ENCODE assay signal across 30 cellular contexts in genomic region chr20:53662595-53662994, GRCh38.
DNase-seq lines count a peak whose midpoint lies in the region; ATAC-seq and TF ChIP-seq lines count a peak whose summit lies in the region.
"Had no signal": no experiment of that assay in that cellular context is flagged by ENCODE, and none has a peak within 500 bp of the region (broad histone marks: within the 10 kb centered on the region; RNA-seq: fewer than 3 reads in every experiment).

No MANE protein-coding gene starts in this region.

- H2AFZ ChIP-seq in OCI-LY1 (ENCODE audit: low read length) = no peak overlapping the region

- H4K20me1 ChIP-seq in OCI-LY1 (ENCODE audit: insufficient read depth, low read length) = no peaks in the 10 kb centered on the region

- H3F3A ChIP-seq in OCI-LY1 (ENCODE audit: insufficient read depth, low read length) = no peaks in the 10 kb centered on the region

- no peak for ATAC-seq in CD4-positive, alpha-beta T cell (ENCODE audit: poor library complexity)
- no peak for ATAC-seq in naive thymus-derived CD4-positive, alpha-beta T cell
- no peak for ATAC-seq in HG02938 (IDR thresholded peaks at IDR 0.05; ENCODE audit: unreplicated experiment)
- ATAC-seq: heart right ventricle, left cardiac atrium had no signal

- H3K27ac ChIP-seq in CD4-positive, alpha-beta T cell (ENCODE audit: low read depth, low read length) = no peak overlapping the region
- H3K27ac ChIP-seq in OCI-LY1 (ENCODE audit: low read depth, low read length, poor library complexity, severe bottlenecking) = peak overlapping the region; percentile 86
- no peak overlapping the region for H3K27ac ChIP-seq in naive thymus-derived CD4-positive, alpha-beta T cell (ENCODE audit: low read depth, low read length)
- H3K27ac ChIP-seq: Peyer's patch, sigmoid colon, SJCRH30, suprapubic skin had no signal

- H3K27me3 ChIP-seq in CD4-positive, alpha-beta T cell (ENCODE audit: control insufficient read depth, insufficient read depth, low read length) = no peaks in the 10 kb centered on the region
- H3K27me3 ChIP-seq in OCI-LY1 (ENCODE audit: insufficient read depth, low read length) = no peaks in the 10 kb centered on the region
- H3K27me3 ChIP-seq in naive thymus-derived CD4-positive, alpha-beta T cell (ENCODE audit: control insufficient read depth in 2 of 2, insufficient read depth in 2 of 2, low read length in 2 of 2) = no peaks in the 10 kb centered on the region
- H3K27me3 ChIP-seq: heart right ventricle, Peyer's patch, sigmoid colon, SJCRH30, suprapubic skin had no signal

- H3K27ac Mint-ChIP-seq in activated T-cell treated with anti-CD3 and anti-CD28 coated beads, Interleukin-2, amount 50 U/mL, for 24 hours = peak overlapping the region; percentile 50
- H3K27ac Mint-ChIP-seq in CD4-positive, alpha-beta T cell = peak overlapping the region; percentile 55
- peak overlapping the region in 8 of 9 donors; percentile 44 to 95 (median 88) for H3K27ac Mint-ChIP-seq in naive thymus-derived CD4-positive, alpha-beta T cell
- H3K27ac Mint-ChIP-seq: HFFc6, nephron progenitor cell had no signal

- POLR2A ChIA-PET in CD4-positive, alpha-beta T cell (lab: Charles Lee) = interaction anchor here (0.6 to 3.9 kb wide), 6 partner anchors 10 to 253 kb away, joined by 3 to 28 read pairs (median 5); no protein-coding TSS in a partner anchor
- POLR2A ChIA-PET in naive thymus-derived CD4-positive, alpha-beta T cell (lab: Charles Lee) = interaction anchor here (0.6 to 11.1 kb wide), 7 partner anchors 12 to 95 kb away, joined by 3 to 125 read pairs (median 5); no protein-coding TSS in a partner anchor

- H3K79me2 ChIP-seq in OCI-LY1 (ENCODE audit: insufficient read depth, low read length) = no peaks in the 10 kb centered on the region

- CTCF ChIA-PET in CD4-positive, alpha-beta T cell (lab: Charles Lee) = interaction anchor here (1.0 kb wide), 1 partner anchor 19 kb away, joined by 3 read pairs; no protein-coding TSS in a partner anchor
- CTCF ChIA-PET in naive thymus-derived CD4-positive, alpha-beta T cell (lab: Charles Lee) = no interaction called here

- no peak overlapping the region for H3K4me2 ChIP-seq in OCI-LY1 (ENCODE audit: low read length)

- H3K9me3 ChIP-seq in CD4-positive, alpha-beta T cell (ENCODE audit: control insufficient read depth, low read length) = no peaks in the 10 kb centered on the region
- H3K9me3 ChIP-seq in OCI-LY1 (ENCODE audit: low read length) = no peaks in the 10 kb centered on the region
- no peaks in the 10 kb centered on the region for H3K9me3 ChIP-seq in naive thymus-derived CD4-positive, alpha-beta T cell (ENCODE audit: control insufficient read depth in 2 of 3, low read length in 3 of 3)
- H3K9me3 ChIP-seq: heart right ventricle, Peyer's patch, sigmoid colon, SJCRH30, suprapubic skin had no signal

- no peak overlapping the region for H3K4me3 Mint-ChIP-seq in activated T-cell treated with anti-CD3 and anti-CD28 coated beads, Interleukin-2, amount 50 U/mL, for 24 hours
- H3K4me3 Mint-ChIP-seq in CD4-positive, alpha-beta T cell = peak overlapping the region; percentile 63
- H3K4me3 Mint-ChIP-seq in naive thymus-derived CD4-positive, alpha-beta T cell = peak overlapping the region in 4 of 10 donors; percentile 3 to 54 (median 43)
- H3K4me3 Mint-ChIP-seq: central memory CD8-positive, alpha-beta T cell; HFFc6; nephron progenitor cell had no signal

- H3K9me3 Mint-ChIP-seq in activated T-cell treated with anti-CD3 and anti-CD28 coated beads, Interleukin-2, amount 50 U/mL, for 24 hours = no peaks in the 10 kb centered on the region
- no peaks in the 10 kb centered on the region for H3K9me3 Mint-ChIP-seq in CD4-positive, alpha-beta T cell
- peaks cover 0 to 2% (median 0%) of the 10 kb centered on the region in 11 donors for H3K9me3 Mint-ChIP-seq in naive thymus-derived CD4-positive, alpha-beta T cell
- H3K9me3 Mint-ChIP-seq: central memory CD8-positive, alpha-beta T cell; HFFc6; nephron progenitor cell had no signal

- no peak for TF ChIP-seq CTCF in CD4-positive, alpha-beta T cell (IDR thresholded peaks at IDR 0.05)
- no peak for TF ChIP-seq CTCF in OCI-LY1 (IDR thresholded peaks at IDR 0.05; ENCODE audit: low read length)

- H3K36me3 ChIP-seq in OCI-LY1 (ENCODE audit: insufficient read depth, low read length) = no peaks in the 10 kb centered on the region
- no peaks in the 10 kb centered on the region for H3K36me3 ChIP-seq in naive thymus-derived CD4-positive, alpha-beta T cell (ENCODE audit: control insufficient read depth in 2 of 3, insufficient read depth in 3 of 3, low read length in 3 of 3)
- H3K36me3 ChIP-seq: heart right ventricle, Peyer's patch, sigmoid colon, SJCRH30, suprapubic skin had no signal

- no peak overlapping the region for H3K4me3 ChIP-seq in OCI-LY1 (ENCODE audit: low read depth, low read length, poor library complexity, severe bottlenecking)
- no peak overlapping the region for H3K4me3 ChIP-seq in naive thymus-derived CD4-positive, alpha-beta T cell (ENCODE audit: low read length)
- H3K4me3 ChIP-seq: heart right ventricle, Peyer's patch, sigmoid colon, SJCRH30, suprapubic skin had no signal

- no peaks in the 10 kb centered on the region for H3K27me3 Mint-ChIP-seq in activated T-cell treated with anti-CD3 and anti-CD28 coated beads, Interleukin-2, amount 50 U/mL, for 24 hours
- no peaks in the 10 kb centered on the region for H3K27me3 Mint-ChIP-seq in CD4-positive, alpha-beta T cell
- no peaks in the 10 kb centered on the region for H3K27me3 Mint-ChIP-seq in naive thymus-derived CD4-positive, alpha-beta T cell
- H3K27me3 Mint-ChIP-seq: central memory CD8-positive, alpha-beta T cell had no signal

- DNase-seq in activated T-cell treated with anti-CD3 and anti-CD28 coated beads, Interleukin-2, amount 50 U/mL, for 24 hours = no peak
- DNase-seq in activated T-cell treated with anti-CD3 and anti-CD28 coated beads, Interleukin-2, amount 50 U/mL, for 48 hours = no peak
- no peak for DNase-seq in CD4-positive, alpha-beta T cell
- DNase-seq in naive thymus-derived CD4-positive, alpha-beta T cell = no peak
- DNase-seq in stimulated activated CD4-positive, alpha-beta T cell treated with anti-CD3 and anti-CD28 coated beads, Interleukin-4, amount 100 ng/mL, for 24 hours = no peak
- DNase-seq in A172 (ENCODE audit: low spot score) = no peak
- DNase-seq: activated CD4-positive, alpha-beta T cell treated with anti-CD3 and anti-CD28 coated beads for 48 hours; activated naive CD4-positive, alpha-beta T cell; activated T-cell treated with anti-CD3 and anti-CD28 coated beads for 4 hours; effector CD4-positive, alpha-beta T cell; erythroblast; foreskin fibroblast; heart right ventricle; HFFc6; Kasumi-1; left cardiac atrium; NCI-H1092 treated with DMSO at 0.1 percent for 48 hours; NCI-H1930; NCI-H226; NCI-H774; nephron progenitor cell; Peyer's patch; posterior cingulate gyrus; sigmoid colon; SJCRH30; T-helper 1 cell had no signal

- peaks cover 60% of the 10 kb centered on the region for H3K4me1 ChIP-seq in OCI-LY1 (ENCODE audit: insufficient read depth, low read length, severe bottlenecking)
- H3K4me1 ChIP-seq in naive thymus-derived CD4-positive, alpha-beta T cell (ENCODE audit: control insufficient read depth in 2 of 2, insufficient read depth in 2 of 2, low read length in 2 of 2) = peaks cover 12 to 20% of the 10 kb centered on the region in 2 donors

- H3K4me1 Mint-ChIP-seq in activated T-cell treated with anti-CD3 and anti-CD28 coated beads, Interleukin-2, amount 50 U/mL, for 24 hours (ENCODE audit: low read depth) = peaks cover 45% of the 10 kb centered on the region
- peaks cover 58% of the 10 kb centered on the region for H3K4me1 Mint-ChIP-seq in CD4-positive, alpha-beta T cell (ENCODE audit: low read depth)
- peaks cover 23 to 56% (median 48%) of the 10 kb centered on the region in 7 donors for H3K4me1 Mint-ChIP-seq in naive thymus-derived CD4-positive, alpha-beta T cell

- no peaks in the 10 kb centered on the region for H3K9me2 ChIP-seq in OCI-LY1 (ENCODE audit: low read depth, low read length)

- intact Hi-C loops in CD4-positive, alpha-beta T cell (cut with DNase I, micrococcal nuclease) = loop anchor here in 1 of 2 experiments (5.0 kb wide), 3 partner anchors 45 to 255 kb away; no protein-coding TSS in a partner anchor
- intact Hi-C loops in naive thymus-derived CD4-positive, alpha-beta T cell (cut with micrococcal nuclease) = loop anchor here (5.0 kb wide), 3 partner anchors 75 to 255 kb away; no protein-coding TSS in a partner anchor

- no peak overlapping the region for H3K9ac ChIP-seq in OCI-LY1 (ENCODE audit: low read length)

- H3K36me3 Mint-ChIP-seq in activated T-cell treated with anti-CD3 and anti-CD28 coated beads, Interleukin-2, amount 50 U/mL, for 24 hours (ENCODE audit: low read depth) = no peaks in the 10 kb centered on the region
- H3K36me3 Mint-ChIP-seq in CD4-positive, alpha-beta T cell (ENCODE audit: low read depth) = no peaks in the 10 kb centered on the region
- H3K36me3 Mint-ChIP-seq in naive thymus-derived CD4-positive, alpha-beta T cell = peaks cover 0 to 3% (median 0%) of the 10 kb centered on the region in 5 donors
